Comparison of ENCODE assay signal across 7 cellular contexts in the genomic region with DNA sequence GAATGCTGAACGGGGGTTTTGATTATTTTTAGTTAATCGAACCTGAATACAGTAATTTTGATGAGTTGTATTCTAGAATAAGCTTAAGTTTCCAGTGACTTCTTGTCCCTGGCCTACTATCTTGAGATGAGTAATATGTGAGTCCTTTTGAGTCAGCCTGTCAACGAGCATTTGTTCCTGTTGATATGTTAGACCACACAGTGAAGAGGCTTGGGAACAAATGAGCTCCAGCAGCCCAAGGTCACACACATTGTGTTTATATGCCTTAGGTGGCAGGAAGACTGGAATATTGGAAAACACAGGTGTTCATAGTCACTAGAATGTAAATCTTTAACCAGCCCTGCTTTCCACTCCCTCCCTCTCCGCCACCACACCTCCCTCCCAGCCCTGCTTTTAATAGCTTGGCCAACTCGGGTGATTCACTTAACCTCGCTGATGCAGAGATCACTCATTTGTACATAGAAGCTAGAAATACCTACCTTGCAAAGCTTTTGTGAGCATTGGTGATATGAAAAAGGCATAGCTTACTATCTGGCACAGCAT. TPM values are rescaled to one million over a fixed set of nuclear protein-coding genes. Genes with fewer than 3 reads are reported as not detected.
A peak's percentile ranks its signal among the peaks of the same experiment; 100 is the strongest.
DNase-seq lines count a peak whose midpoint lies in the region; ATAC-seq, FAIRE-seq and TF ChIP-seq lines count a peak whose summit lies in the region.

No MANE protein-coding gene starts in this region.

- peak; percentile 93 for ATAC-seq in GM18519 (IDR thresholded peaks at IDR 0.05; ENCODE audit: low FRiP score, unreplicated experiment)
- ATAC-seq in GM21717 (IDR thresholded peaks at IDR 0.05; ENCODE audit: unreplicated experiment) = peak; percentile 76
- peak; percentile 83 for ATAC-seq in stimulated activated naive CD8-positive, alpha-beta T cell treated with anti-CD3 and anti-CD28 coated beads, Interleukin-15, Interleukin-2, amounts not matched to agents 100 U/mL and 50 U/mL, for 24 hours

- DNase-seq in M059J (ENCODE audit: low read depth) = peak; percentile 86
- peak; percentile 92 for DNase-seq in epithelial cell of esophagus (ENCODE audit: low read depth)
- no peak for DNase-seq in stimulated activated naive CD8-positive, alpha-beta T cell treated with anti-CD3 and anti-CD28 coated beads, Interleukin-15, Interleukin-2, amounts not matched to agents 100 U/mL and 50 U/mL, for 24 hours
- no peak for DNase-seq in HTR-8/SVneo (ENCODE audit: insufficient read length, low spot score)
- DNase-seq in DMS79 treated with DMSO at 0.1 percent for 48 hours (lab: John Stamatoyannopoulos, UW) = no peak

- TF ChIP-seq CTCF in epithelial cell of esophagus (IDR thresholded peaks at IDR 0.05; ENCODE audit: insufficient read depth, low read depth, low read length, missing control alignments) = no peak

- no peak for FAIRE-seq in HTR-8/SVneo (lab: Jason Lieb, UNC)

- no peak overlapping the region for H3K4me3 ChIP-seq in epithelial cell of esophagus (ENCODE audit: low read length)

RNA-seq across cellular contexts. Expression of gene SMPDL3A, which starts 9.1 kb away (rescaled TPM):
- total RNA-seq in M059J (2014; rRNA removed; shearing (Covaris generic)) = 3.1 and 7.2 TPM in 2 replicates

RNA-seq across cellular contexts. Expression of gene FABP7, which starts 18.7 kb away (rescaled TPM):
- not detected in 2 replicates for total RNA-seq in M059J (2014; rRNA removed; shearing (Covaris generic))

Comparison
In these comparisons a context has a peak if more than half of its experiments do, and no peak if none do; other contexts are left out.
1. DNase-seq: peak in M059J (single experiment) and epithelial cell of esophagus (single experiment); none in stimulated activated naive CD8-positive, alpha-beta T cell treated with anti-CD3 and anti-CD28 coated beads, Interleukin-15, Interleukin-2, amounts not matched to agents 100 U/mL and 50 U/mL, for 24 hours (single experiment), HTR-8/SVneo (single experiment) and DMS79 treated with DMSO at 0.1 percent for 48 hours (single experiment).
2. Peak in every context shown above with its lines, with median percentiles within 50 percentile points of each other: ATAC-seq.